In genomic region chr12:116880213-116880816, GRCh38 we compare ENCODE assay signal across 10 cellular contexts. TPM values are rescaled to one million over a fixed set of nuclear protein-coding genes. Genes with fewer than 3 reads are reported as not detected.
DNase-seq lines count a peak whose midpoint lies in the region; ATAC-seq lines count a peak whose summit lies in the region.
"Had no signal": no experiment of that assay in that cellular context is flagged by ENCODE, and none has a peak within 500 bp of the region (broad histone marks: within the 10 kb centered on the region; RNA-seq: fewer than 3 reads in every experiment).

No MANE protein-coding gene starts in this region.

- CTCF ChIA-PET in activated CD4-positive, alpha-beta T cell treated with anti-CD3 and anti-CD28 coated beads, Interleukin-2, amount 10 ng/mL, durations not matched to agents 7 days and 5 days (lab: Charles Lee), result interaction anchor here (0.9 to 1.9 kb wide), 3 partner anchors 11 to 16 kb away, joined by 3 to 7 read pairs (median 3); no protein-coding TSS in a partner anchor

- POLR2A ChIA-PET in activated CD4-positive, alpha-beta T cell treated with anti-CD3 and anti-CD28 coated beads, Interleukin-2, amount 10 ng/mL, durations not matched to agents 7 days and 5 days (lab: Charles Lee), result no interaction called here

- H3K27ac ChIP-seq in SK-N-MC, result no peak overlapping the region
- H3K27ac ChIP-seq: neutrophil had no signal

- H3K4me1 Mint-ChIP-seq in activated CD4-positive, alpha-beta T cell treated with anti-CD3 and anti-CD28 coated beads, Interleukin-2, amount 10 ng/mL, durations not matched to agents 7 days and 5 days, result peaks cover 35% of the 10 kb centered on the region
- peaks cover 31% of the 10 kb centered on the region for H3K4me1 Mint-ChIP-seq in stimulated activated effector memory CD8-positive, alpha-beta T cell treated with anti-CD3 and anti-CD28 coated beads, Interleukin-12 subunit alpha, Interleukin-12 subunit beta, amount 100 ng/mL, for 72 hours

- H3K27me3 Mint-ChIP-seq in activated CD4-positive, alpha-beta T cell treated with anti-CD3 and anti-CD28 coated beads, Interleukin-2, amount 10 ng/mL, durations not matched to agents 7 days and 5 days, result peaks cover 82% of the 10 kb centered on the region

- peak overlapping the region; percentile 57 for H3K9ac ChIP-seq in SK-N-MC (ENCODE audit: insufficient read length)

- peak overlapping the region; percentile 68 for H3K27ac Mint-ChIP-seq in activated CD4-positive, alpha-beta T cell treated with anti-CD3 and anti-CD28 coated beads, Interleukin-2, amount 10 ng/mL, durations not matched to agents 7 days and 5 days
- H3K27ac Mint-ChIP-seq in stimulated activated effector memory CD8-positive, alpha-beta T cell treated with anti-CD3 and anti-CD28 coated beads, Interleukin-12 subunit alpha, Interleukin-12 subunit beta, amount 100 ng/mL, for 72 hours, result no peak overlapping the region

- peak overlapping the region; percentile 78 for H3K4me3 Mint-ChIP-seq in activated CD4-positive, alpha-beta T cell treated with anti-CD3 and anti-CD28 coated beads, Interleukin-2, amount 10 ng/mL, durations not matched to agents 7 days and 5 days
- H3K4me3 Mint-ChIP-seq in stimulated activated effector memory CD8-positive, alpha-beta T cell treated with anti-CD3 and anti-CD28 coated beads, Interleukin-12 subunit alpha, Interleukin-12 subunit beta, amount 100 ng/mL, for 72 hours, result peak overlapping the region; percentile 69

- H3K9me3 Mint-ChIP-seq in activated CD4-positive, alpha-beta T cell treated with anti-CD3 and anti-CD28 coated beads, Interleukin-2, amount 10 ng/mL, durations not matched to agents 7 days and 5 days, result no peaks in the 10 kb centered on the region
- H3K9me3 Mint-ChIP-seq in stimulated activated effector memory CD8-positive, alpha-beta T cell treated with anti-CD3 and anti-CD28 coated beads, Interleukin-12 subunit alpha, Interleukin-12 subunit beta, amount 100 ng/mL, for 72 hours, result no peaks in the 10 kb centered on the region

- no peak for ATAC-seq in stimulated activated effector memory CD8-positive, alpha-beta T cell treated with anti-CD3 and anti-CD28 coated beads, Interleukin-12 subunit alpha, Interleukin-12 subunit beta, amount 100 ng/mL, for 72 hours

- no peaks in the 10 kb centered on the region for H3K36me3 ChIP-seq in SK-N-MC (ENCODE audit: insufficient read depth, low read length)
- H3K36me3 ChIP-seq: neutrophil had no signal

- no peaks in the 10 kb centered on the region for H3K9me3 ChIP-seq in SK-N-MC (ENCODE audit: low read depth, low read length)
- H3K9me3 ChIP-seq: neutrophil had no signal

- peaks cover 2% of the 10 kb centered on the region for H3K36me3 Mint-ChIP-seq in activated CD4-positive, alpha-beta T cell treated with anti-CD3 and anti-CD28 coated beads, Interleukin-2, amount 10 ng/mL, durations not matched to agents 7 days and 5 days (ENCODE audit: low read depth)
- H3K36me3 Mint-ChIP-seq in stimulated activated effector memory CD8-positive, alpha-beta T cell treated with anti-CD3 and anti-CD28 coated beads, Interleukin-12 subunit alpha, Interleukin-12 subunit beta, amount 100 ng/mL, for 72 hours, result no peaks in the 10 kb centered on the region

- no peak for DNase-seq in activated CD4-positive, alpha-beta T cell treated with anti-CD3 and anti-CD28 coated beads, Interleukin-2, amount 10 ng/mL, durations not matched to agents 7 days and 5 days
- DNase-seq in activated CD4-positive, alpha-beta T cell treated with anti-CD3 and anti-CD28 coated beads, Interleukin-2, amount 50 U/mL, for 1 hour, result no peak
- no peak for DNase-seq in SK-N-MC (ENCODE audit: low read depth, low spot score)
- DNase-seq in fibroblast of peridontal ligament (ENCODE audit: extremely low read depth), result peak; percentile 31
- DNase-seq in stimulated activated effector memory CD8-positive, alpha-beta T cell treated with anti-CD3 and anti-CD28 coated beads, Interleukin-12 subunit alpha, Interleukin-12 subunit beta, amount 100 ng/mL, for 72 hours (ENCODE audit: low spot score in 2 of 2), result no peak
- no peak for DNase-seq in NCI-H146 (lab: John Stamatoyannopoulos, UW)
- DNase-seq in NCI-H2107 treated with DMSO at 0.1 percent for 48 hours (lab: John Stamatoyannopoulos, UW; ENCODE audit: unreplicated experiment), result no peak
- no peak for DNase-seq in stimulated activated CD4-positive, alpha-beta T cell treated with anti-CD3 and anti-CD28 coated beads, Interleukin-15, amount 100 ng/mL, for 24 hours
- DNase-seq: NCI-H1694 had no signal

- peak overlapping the region; percentile 75 for H3K4me3 ChIP-seq in SK-N-MC

RNA-seq across cellular contexts. Expression of gene HRK, which starts 0.9 kb away (rescaled TPM):
- not detected for total RNA-seq in activated CD4-positive, alpha-beta T cell treated with anti-CD3 and anti-CD28 coated beads, Interleukin-2, amount 10 ng/mL, durations not matched to agents 7 days and 5 days

RNA-seq across cellular contexts. Expression of gene FBXW8, which starts 30.4 kb away (rescaled TPM):
- 10 to 100 TPM; 12.5 to 13.2 TPM for total RNA-seq in activated CD4-positive, alpha-beta T cell treated with anti-CD3 and anti-CD28 coated beads, Interleukin-2, amount 10 ng/mL, durations not matched to agents 7 days and 5 days
